ENCODE assay signal across 8 cellular contexts in the genomic region with DNA sequence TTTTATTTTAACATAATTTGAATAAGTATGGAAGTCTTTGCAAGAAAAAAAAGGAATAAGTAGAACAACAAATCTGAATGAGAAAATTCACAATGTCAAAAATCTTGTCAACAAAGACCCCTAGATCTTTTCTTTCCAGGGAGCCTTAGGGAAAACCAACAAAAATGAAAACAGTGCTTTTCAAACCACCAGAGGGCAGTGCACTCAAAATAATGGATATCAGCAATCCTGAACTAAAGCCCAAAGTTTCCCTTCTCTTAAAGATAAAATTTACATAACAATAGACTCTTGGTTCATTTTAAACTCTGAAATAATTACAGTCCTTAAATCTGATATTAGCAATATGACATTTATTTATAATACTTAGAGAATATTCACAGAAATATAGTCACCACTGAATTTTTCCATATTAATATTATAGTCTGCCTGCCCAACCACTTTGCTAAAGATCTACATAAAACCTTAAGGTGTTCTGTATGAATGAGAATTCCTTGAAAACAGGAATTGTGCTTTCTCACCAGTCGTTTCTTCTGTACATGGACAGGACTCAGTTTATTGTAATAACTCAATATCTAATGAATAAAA.
DNase-seq lines count a peak whose midpoint lies in the region; ATAC-seq, FAIRE-seq and TF ChIP-seq lines count a peak whose summit lies in the region.

No MANE protein-coding gene starts in this region.

- H3K4me3 ChIP-seq in bronchial epithelial cell (ENCODE audit: low read depth, low read length) (no peak overlapping the region), lung (no peak overlapping the region)

- no peaks in the 10 kb centered on the region for H3K4me1 ChIP-seq in lung (ENCODE audit: control insufficient read depth in 2 of 2, insufficient read depth in 2 of 2, low read length in 2 of 2)

- no peak for FAIRE-seq in bronchial epithelial cell (lab: Jason Lieb, UNC)

- TF ChIP-seq CTCF in HFFc6 (IDR thresholded peaks at IDR 0.05) (peak; percentile 93), bronchial epithelial cell (IDR thresholded peaks at IDR 0.05; ENCODE audit: insufficient read depth, low read length, severe bottlenecking) (peak; percentile 40), lung (IDR thresholded peaks at IDR 0.05; ENCODE audit: control extremely low read depth, extremely low read depth) (peak; percentile 33)

- peak; percentile 66 for DNase-seq in DMS53 (lab: John Stamatoyannopoulos, UW)
- DNase-seq in HFFc6, result peak; percentile 5
- DNase-seq in NCI-H748 treated with DMSO at 0.1 percent for 48 hours (lab: John Stamatoyannopoulos, UW), result peak; percentile 13
- DNase-seq in bronchial epithelial cell (ENCODE audit: low read depth), result peak; percentile 37
- DNase-seq in lung (ENCODE audit: low spot score), result no peak
- DNase-seq in activated effector memory CD4-positive, alpha-beta T cell treated with anti-CD3 and anti-CD28 coated beads, Interleukin-2, amount 50 U/mL, for 16 hours, result no peak
- no peak for DNase-seq in activated CD4-positive, CD25-positive, alpha-beta regulatory T cell treated with anti-CD3 and anti-CD28 coated beads, Interleukin-2, amount 50 U/mL, for 72 hours
- DNase-seq in activated CD8-positive, alpha-beta memory T cell treated with anti-CD3 and anti-CD28 coated beads, Interleukin-2, amount 50 U/mL, for 48 hours, result no peak

- H3K36me3 Mint-ChIP-seq in HFFc6 (ENCODE audit: low read depth), result no peaks in the 10 kb centered on the region

- H3K4me1 Mint-ChIP-seq in HFFc6 (ENCODE audit: low read depth), result no peaks in the 10 kb centered on the region

- H3K27me3 ChIP-seq in bronchial epithelial cell (ENCODE audit: control insufficient read depth, insufficient read depth, low read length) (no peaks in the 10 kb centered on the region), lung (ENCODE audit: control insufficient read depth, insufficient read depth) (no peaks in the 10 kb centered on the region)

- H3K27ac ChIP-seq in lung (ENCODE audit: low read depth in 1 of 2, low read length in 1 of 2), result no peak overlapping the region

- H3K27ac Mint-ChIP-seq in HFFc6, result no peak overlapping the region

- no peak overlapping the region for H3K4me3 Mint-ChIP-seq in HFFc6

- H3K36me3 ChIP-seq in bronchial epithelial cell (ENCODE audit: control insufficient read depth, insufficient read depth, low read length) (no peaks in the 10 kb centered on the region), lung (ENCODE audit: control insufficient read depth in 2 of 2, insufficient read depth in 2 of 2, low read length in 2 of 2) (no peaks in the 10 kb centered on the region)

- peaks cover 12% of the 10 kb centered on the region for H3K27me3 Mint-ChIP-seq in HFFc6 (ENCODE audit: insufficient read depth)

- WGBS in lung, 2 donors, result 23 to 50% methylated on average over 1 of the region's 1 CpG

- no peaks in the 10 kb centered on the region for H3K9me3 Mint-ChIP-seq in HFFc6

- H3K9me3 ChIP-seq in lung (ENCODE audit: control insufficient read depth in 2 of 2, insufficient read depth in 1 of 2, low read length in 1 of 2), result no peaks in the 10 kb centered on the region

- no peak for ATAC-seq in lung (ENCODE audit: insufficient read depth, low FRiP score)

Comparison
In these comparisons a context has a peak if more than half of its experiments do, and no peak if none do; other contexts are left out.
1. DNase-seq: peak in DMS53 (single experiment), HFFc6 (single experiment), NCI-H748 treated with DMSO at 0.1 percent for 48 hours (single experiment) and bronchial epithelial cell (single experiment); none in lung (single experiment), activated effector memory CD4-positive, alpha-beta T cell treated with anti-CD3 and anti-CD28 coated beads, Interleukin-2, amount 50 U/mL, for 16 hours (single experiment), activated CD4-positive, CD25-positive, alpha-beta regulatory T cell treated with anti-CD3 and anti-CD28 coated beads, Interleukin-2, amount 50 U/mL, for 72 hours (single experiment) and activated CD8-positive, alpha-beta memory T cell treated with anti-CD3 and anti-CD28 coated beads, Interleukin-2, amount 50 U/mL, for 48 hours (single experiment).
2. CTCF ChIP-seq: peak in every context shown above with its lines; median percentile 93 in HFFc6; 40 in bronchial epithelial cell; 33 in lung.